In genomic region chr11:33375236-33375635, GRCh38 we compare ENCODE assay signal across 10 cellular contexts. TPM values are rescaled to one million over a fixed set of nuclear protein-coding genes. Genes with fewer than 3 reads are reported as not detected.
A peak's percentile ranks its signal among the peaks of the same experiment; 100 is the strongest.
DNase-seq lines count a peak whose midpoint lies in the region; ATAC-seq and TF ChIP-seq lines count a peak whose summit lies in the region.
"Had no signal": no experiment of that assay in that cellular context is flagged by ENCODE, and none has a peak within 500 bp of the region (broad histone marks: within the 10 kb centered on the region; RNA-seq: fewer than 3 reads in every experiment).

No MANE protein-coding gene starts in this region.

- peaks cover 0 to 20% (median 18%) of the 10 kb centered on the region in 4 donors for H3K4me1 ChIP-seq in esophagus muscularis mucosa

- H3K36me3 ChIP-seq in esophagus muscularis mucosa, result no peaks in the 10 kb centered on the region

- peak overlapping the region; percentile 70 for H3K4me3 Mint-ChIP-seq in T-helper 17 cell

- H3K27me3 Mint-ChIP-seq in T-helper 17 cell, result peaks cover 53% of the 10 kb centered on the region

- no peak for TF ChIP-seq POLR2A in esophagus muscularis mucosa (IDR thresholded peaks at IDR 0.05; ENCODE audit: low read depth)

- H3K27ac Mint-ChIP-seq in T-helper 17 cell, result no peak overlapping the region

- peak overlapping the region; percentile 54 to 61 (median 56) for H3K4me3 ChIP-seq in esophagus muscularis mucosa
- H3K4me3 ChIP-seq in retinal pigment epithelial cell (ENCODE audit: low read length), result peak overlapping the region; percentile 50

- peaks cover 6% of the 10 kb centered on the region for H3K4me1 Mint-ChIP-seq in T-helper 17 cell

- ATAC-seq in T-helper 17 cell, result no peak
- no peak for ATAC-seq in HG03135 (IDR thresholded peaks at IDR 0.05; ENCODE audit: unreplicated experiment)

- no peak for TF ChIP-seq CTCF in esophagus muscularis mucosa (IDR thresholded peaks at IDR 0.05)
- TF ChIP-seq CTCF in retinal pigment epithelial cell (conservative IDR thresholded peaks at IDR 0.05; ENCODE audit: low read depth, low read length), result no peak

- peaks cover 3% of the 10 kb centered on the region for H3K36me3 Mint-ChIP-seq in T-helper 17 cell (ENCODE audit: low read depth)

- peaks cover 0 to 69% (median 11%) of the 10 kb centered on the region in 4 donors for H3K27me3 ChIP-seq in esophagus muscularis mucosa

- no peak overlapping the region for H3K27ac ChIP-seq in esophagus muscularis mucosa (replicated peaks in 1 of 4)

- H3K9me3 ChIP-seq in T-helper 17 cell (ENCODE audit: control insufficient read depth, low read length, poor library complexity, severe bottlenecking) (no peaks in the 10 kb centered on the region), esophagus muscularis mucosa (no peaks in the 10 kb centered on the region)

- DNase-seq in NCI-H1417 (lab: John Stamatoyannopoulos, UW), result peak in 2 of 3 experiments; percentile 34 to 69
- no peak for DNase-seq in NCI-H1417 treated with DMSO at 0.1 percent for 48 hours (lab: John Stamatoyannopoulos, UW)
- no peak for DNase-seq in T-helper 17 cell
- no peak for DNase-seq in esophagus muscularis mucosa (ENCODE audit: extremely low spot score)
- DNase-seq in retinal pigment epithelial cell (ENCODE audit: low read depth), result no peak
- DNase-seq in DMS79 (lab: John Stamatoyannopoulos, UW), result no peak
- DNase-seq in cerebellum (ENCODE audit: low spot score), result no peak
- DNase-seq: activated CD4-positive, alpha-beta T cell treated with anti-CD3 and anti-CD28 coated beads for 4 hours had no signal

- TF ChIP-seq EP300 in esophagus muscularis mucosa (IDR thresholded peaks at IDR 0.05), result no peak

- 83% methylated on average over 9 of the region's 11 CpGs for WGBS in esophagus muscularis mucosa

- intact Hi-C loops in esophagus muscularis mucosa (cut with DNase I), result no loop called here

RNA-seq across cellular contexts. Expression of gene KIAA1549L, which starts 0.7 kb away (rescaled TPM):
- not detected for total RNA-seq in T-helper 17 cell
- under 1 TPM; under 0.01 to 0.52 (median 0.22) TPM for total RNA-seq in esophagus muscularis mucosa
- total RNA-seq in cerebellum, result 62.4 TPM
- total RNA-seq: mononuclear cell had no signal

Comparison
In these comparisons a context has a peak if more than half of its experiments do, and no peak if none do; other contexts are left out.
1. DNase-seq: peak in NCI-H1417 (2 of 3); none in NCI-H1417 treated with DMSO at 0.1 percent for 48 hours (single experiment), T-helper 17 cell (0 of 3), esophagus muscularis mucosa (single experiment), retinal pigment epithelial cell (single experiment), DMS79 (single experiment) and cerebellum (single experiment).
2. RNA of gene KIAA1549L, which starts 0.7 kb away (total RNA-seq): 62.4 TPM in cerebellum (single experiment); under 0.01 to 0.52 TPM in esophagus muscularis mucosa and not detected in T-helper 17 cell; every median in the first group is over 10 times any median in the second.